ENCODE assay signal across 19 cellular contexts in genomic region chr9:116103976-116104820, GRCh38. TPM values are rescaled to one million over a fixed set of nuclear protein-coding genes. Genes with fewer than 3 reads are reported as not detected.
DNase-seq lines count a peak whose midpoint lies in the region; ATAC-seq, FAIRE-seq and TF ChIP-seq lines count a peak whose summit lies in the region.
"Had no signal": no experiment of that assay in that cellular context is flagged by ENCODE, and none has a peak within 500 bp of the region (broad histone marks: within the 10 kb centered on the region; RNA-seq: fewer than 3 reads in every experiment).

No MANE protein-coding gene starts in this region.

- DNase-seq in H54 (ENCODE audit: insufficient read length, low spot score) (no peak), amniotic epithelial cell (ENCODE audit: low read depth) (peak; percentile 66), fibroblast of mammary gland (ENCODE audit: low read depth) (peak; percentile 32), trophoblast cell (peak; percentile 54 to 78), kidney glomerular epithelial cell (lab: John Stamatoyannopoulos, UW) (no peak), mucosa of gallbladder (ENCODE audit: low spot score) (no peak)
- DNase-seq: C1 segment of cervical spinal cord, DMS79, KBM-7, NCI-H1105 treated with DMSO at 0.1 percent for 48 hours, NCI-H1694 treated with DMSO at 0.1 percent for 48 hours, NCI-H524, PC-3 had no signal

- no peak overlapping the region for H3K23ac ChIP-seq in trophoblast cell (ENCODE audit: low read length)

- no peak overlapping the region for H3K4me2 ChIP-seq in trophoblast cell (ENCODE audit: low read length)
- H3K4me2 ChIP-seq: GM23338 had no signal

- TF ChIP-seq POLR2A in H54 (IDR thresholded peaks at IDR 0.05; ENCODE audit: low read depth, low read length): no peak

- H3K14ac ChIP-seq in trophoblast cell (ENCODE audit: low read length): no peak overlapping the region

- FAIRE-seq in H54 (lab: Jason Lieb, UNC): peak; percentile 67
- FAIRE-seq: D721Med had no signal

- H3K27ac ChIP-seq in trophoblast cell (ENCODE audit: low read depth, low read length): no peak overlapping the region
- H3K27ac ChIP-seq: RWPE1 had no signal

- no peak overlapping the region for H3K18ac ChIP-seq in trophoblast cell (ENCODE audit: low read length)

- H2BK5ac ChIP-seq in trophoblast cell (ENCODE audit: low read depth, low read length, poor library complexity): no peak overlapping the region

- H4K8ac ChIP-seq in trophoblast cell (ENCODE audit: low read depth, low read length): no peak overlapping the region

- no peak overlapping the region for H4K91ac ChIP-seq in trophoblast cell (ENCODE audit: low read depth, low read length)

- no CpG with 5 or more reads among the region's 2 CpGs for WGBS in trophoblast cell (ENCODE audit: extremely low coverage, insufficient coverage, insufficient read length)

- no peak overlapping the region for H2AFZ ChIP-seq in trophoblast cell (ENCODE audit: insufficient read depth, low read length, poor library complexity)
- H2AFZ ChIP-seq: GM23338 had no signal

- H3K9ac ChIP-seq in trophoblast cell (ENCODE audit: low read length): no peak overlapping the region

- H2BK120ac ChIP-seq in trophoblast cell (ENCODE audit: insufficient read depth, low read length, poor library complexity): no peak overlapping the region

- no peaks in the 10 kb centered on the region for H3K79me2 ChIP-seq in trophoblast cell (ENCODE audit: control insufficient read depth, insufficient read depth, low read length, poor library complexity)

- no peak overlapping the region for H2AK5ac ChIP-seq in trophoblast cell (ENCODE audit: low read length)

- no peaks in the 10 kb centered on the region for H3K79me1 ChIP-seq in trophoblast cell (ENCODE audit: low read length)

- no peaks in the 10 kb centered on the region for H3K4me1 ChIP-seq in trophoblast cell (ENCODE audit: control insufficient read depth in 1 of 2, insufficient read depth in 2 of 2, low read length in 2 of 2)

- no peaks in the 10 kb centered on the region for H3K36me3 ChIP-seq in trophoblast cell (ENCODE audit: control insufficient read depth in 1 of 2, insufficient read depth in 2 of 2, low read length in 2 of 2)

- ATAC-seq in GM18858 (IDR thresholded peaks at IDR 0.05; ENCODE audit: unreplicated experiment) (no peak), GM18907 (IDR thresholded peaks at IDR 0.05; ENCODE audit: unreplicated experiment) (no peak)
- ATAC-seq: GM23338, HCT116, PC-3 had no signal

- H3K4ac ChIP-seq in trophoblast cell (ENCODE audit: low read depth, low read length): no peak overlapping the region

- H3K9me3 ChIP-seq in trophoblast cell (ENCODE audit: insufficient read depth, low read depth, low read length): no peaks in the 10 kb centered on the region

- no peak overlapping the region for H4K12ac ChIP-seq in trophoblast cell (ENCODE audit: low read depth, low read length)

- H3K4me3 ChIP-seq in fibroblast of mammary gland (ENCODE audit: control insufficient read depth, low read depth, low read length) (no peak overlapping the region), trophoblast cell (ENCODE audit: low read depth, low read length) (no peak overlapping the region)
- H3K4me3 ChIP-seq: GM23338 had no signal

- TF ChIP-seq CTCF in fibroblast of mammary gland (conservative IDR thresholded peaks at IDR 0.05; ENCODE audit: control insufficient read depth, insufficient read depth, low read depth, low read length): no peak

- H2BK12ac ChIP-seq in trophoblast cell (ENCODE audit: low read length): no peak overlapping the region

- no peaks in the 10 kb centered on the region for H3K27me3 ChIP-seq in trophoblast cell (ENCODE audit: insufficient read depth, low read length)

RNA-seq across cellular contexts. Expression of gene PAPPA, which starts 49.4 kb away (rescaled TPM):
- 6.3 and 8.5 TPM in 2 replicates for polyA plus RNA-seq in trophoblast cell (2013)
- 5.6 TPM for total RNA-seq in mucosa of gallbladder
- total RNA-seq: PC-3 had no signal

Comparison
In these comparisons a context has a peak if more than half of its experiments do, and no peak if none do; other contexts are left out.
1. DNase-seq: peak in amniotic epithelial cell (single experiment), fibroblast of mammary gland (single experiment) and trophoblast cell (2 of 2); none in H54 (single experiment), kidney glomerular epithelial cell (single experiment) and mucosa of gallbladder (single experiment).